In the genomic region with DNA sequence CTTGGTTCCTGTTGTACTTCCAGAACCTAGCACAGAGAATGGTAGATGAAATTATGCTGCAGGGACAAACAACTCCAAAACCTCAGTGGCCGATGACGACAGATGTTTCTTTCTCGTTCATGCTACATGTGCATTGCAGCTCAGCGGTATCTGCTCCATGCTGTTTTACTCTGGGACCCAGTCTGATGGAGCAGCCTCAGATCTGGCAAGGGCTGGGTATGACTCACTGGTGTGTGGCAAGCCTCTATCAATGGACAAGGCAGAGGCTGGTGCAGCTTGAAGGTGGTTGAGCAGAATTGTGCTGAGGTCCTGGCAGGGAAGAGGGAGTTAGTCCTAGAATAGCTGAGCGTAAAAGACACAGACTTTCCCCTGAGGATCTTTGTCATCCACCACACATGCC, we compare ENCODE assay signal across 11 cellular contexts. TPM values are rescaled to one million over a fixed set of nuclear protein-coding genes. Genes with fewer than 3 reads are reported as not detected.
DNase-seq lines count a peak whose midpoint lies in the region; ATAC-seq lines count a peak whose summit lies in the region.
"Had no signal": no experiment of that assay in that cellular context is flagged by ENCODE, and none has a peak within 500 bp of the region (broad histone marks: within the 10 kb centered on the region; RNA-seq: fewer than 3 reads in every experiment).

No MANE protein-coding gene starts in this region.

- no peaks in the 10 kb centered on the region for H3K36me3 ChIP-seq in GM23248 (ENCODE audit: low read depth)

- in situ Hi-C loops in GM23248 (cut with MboI), result no loop called here

- no peaks in the 10 kb centered on the region for H3K9me3 Mint-ChIP-seq in activated T-helper 17 cell treated with anti-CD3 and anti-CD28 coated beads, Interleukin-2, amount 50 U/mL, for 72 hours
- H3K9me3 Mint-ChIP-seq: IgD-negative memory B cell had no signal

- peaks cover 9% of the 10 kb centered on the region for H3K27me3 Mint-ChIP-seq in activated T-helper 17 cell treated with anti-CD3 and anti-CD28 coated beads, Interleukin-2, amount 50 U/mL, for 72 hours
- H3K27me3 Mint-ChIP-seq: IgD-negative memory B cell had no signal

- H3K9me3 ChIP-seq in GM23248 (ENCODE audit: low read depth), result no peaks in the 10 kb centered on the region

- H3K4me2 ChIP-seq in GM23248 (ENCODE audit: unreplicated experiment), result no peak overlapping the region

- WGBS in GM23248 (ENCODE audit: low coverage in 1 of 2, low lambda C conversion rate in 2 of 2, missing lambda C conversion rate in 2 of 2), 2 experiments, result 57% methylated on average over 5 of the region's 5 CpGs

- H3K4me1 Mint-ChIP-seq in activated T-helper 17 cell treated with anti-CD3 and anti-CD28 coated beads, Interleukin-2, amount 50 U/mL, for 72 hours, result peaks cover 6% of the 10 kb centered on the region

- H3F3A ChIP-seq in GM23248 (ENCODE audit: insufficient read depth), result no peaks in the 10 kb centered on the region

- DNase-seq in GM23248 (peak; percentile 79), NCI-H226 (peak; percentile 83), dermis blood vessel endothelial cell (peak; percentile 37), myocyte (ENCODE audit: low read depth) (peak; percentile 77), NCI-H146 (lab: John Stamatoyannopoulos, UW) (no peak)
- DNase-seq: NCI-H524 treated with DMSO at 0.1 percent for 48 hours had no signal

- no peak for ATAC-seq in activated T-helper 17 cell treated with anti-CD3 and anti-CD28 coated beads, Interleukin-2, amount 50 U/mL, for 72 hours (replicated peaks)
- ATAC-seq in HG03565 (IDR thresholded peaks at IDR 0.05; ENCODE audit: unreplicated experiment) (no peak), GM21526 (IDR thresholded peaks at IDR 0.05; ENCODE audit: low FRiP score, unreplicated experiment) (no peak)

- H3K36me3 Mint-ChIP-seq in activated T-helper 17 cell treated with anti-CD3 and anti-CD28 coated beads, Interleukin-2, amount 50 U/mL, for 72 hours (ENCODE audit: low read depth), result no peaks in the 10 kb centered on the region
- H3K36me3 Mint-ChIP-seq: IgD-negative memory B cell had no signal

- H3K4me1 ChIP-seq in GM23248 (ENCODE audit: insufficient read depth), result no peaks in the 10 kb centered on the region
- H3K4me1 ChIP-seq: parathyroid adenoma had no signal

- no peak overlapping the region for H3K4me3 Mint-ChIP-seq in activated T-helper 17 cell treated with anti-CD3 and anti-CD28 coated beads, Interleukin-2, amount 50 U/mL, for 72 hours
- H3K4me3 Mint-ChIP-seq: IgD-negative memory B cell had no signal

- H3K27me3 ChIP-seq in GM23248 (replicated peaks; ENCODE audit: insufficient read depth), result no peaks in the 10 kb centered on the region; the same call in none of the 2 replicates

- H4K20me1 ChIP-seq in GM23248 (ENCODE audit: insufficient read depth), result no peaks in the 10 kb centered on the region

- H2AFZ ChIP-seq in GM23248, result no peak overlapping the region
- H2AFZ ChIP-seq: parathyroid adenoma had no signal

- H3K27ac ChIP-seq in GM23248, result no peak overlapping the region
- H3K27ac ChIP-seq: parathyroid adenoma had no signal

- H3K27ac Mint-ChIP-seq in activated T-helper 17 cell treated with anti-CD3 and anti-CD28 coated beads, Interleukin-2, amount 50 U/mL, for 72 hours, result no peak overlapping the region
- H3K27ac Mint-ChIP-seq: IgD-negative memory B cell had no signal

- no peaks in the 10 kb centered on the region for H3K79me2 ChIP-seq in GM23248 (ENCODE audit: insufficient read depth)
- H3K79me2 ChIP-seq: parathyroid adenoma had no signal

- H3K4me3 ChIP-seq in GM23248, result no peak overlapping the region

- no peak overlapping the region for H3K9ac ChIP-seq in GM23248
- H3K9ac ChIP-seq: parathyroid adenoma had no signal

- H3K9me2 ChIP-seq in GM23248 (ENCODE audit: insufficient read depth), result no peaks in the 10 kb centered on the region

RNA-seq across cellular contexts. Expression of gene BLCAP, which starts 10.3 kb away (rescaled TPM):
- total RNA-seq in GM23248 (2014; rRNA removed; shearing (Covaris generic)), result 80.0 and 83.7 TPM in 2 replicates
- 97.5 and 100 TPM in 2 replicates for polyA plus RNA-seq in GM23248 (2016; fragmentation: Nextera tagmentation; extraction: Ambion mirVana)
- total RNA-seq in dermis blood vessel endothelial cell, result 53.9 and 64.8 TPM in 2 replicates
- total RNA-seq in myocyte, result 668 and 741 TPM in 2 replicates
- polyA plus RNA-seq in myocyte (2012), result 165 TPM
- 10 to 100 TPM; 21.6 to 30.0 TPM for total RNA-seq in activated T-helper 17 cell treated with anti-CD3 and anti-CD28 coated beads, Interleukin-2, amount 50 U/mL, for 72 hours

RNA-seq across cellular contexts. Expression of gene NNAT, which starts 17.0 kb away (rescaled TPM):
- not detected in 2 replicates for total RNA-seq in GM23248 (2014; rRNA removed; shearing (Covaris generic))
- polyA plus RNA-seq in GM23248 (2016; fragmentation: Nextera tagmentation; extraction: Ambion mirVana), result 0.32 and 0.90 TPM in 2 replicates
- total RNA-seq in dermis blood vessel endothelial cell (0.23 and 0.34 TPM in 2 replicates), myocyte (0.19 TPM in 1 of 2 replicates, not detected in the other)
- 5.1 TPM for polyA plus RNA-seq in myocyte (2012)
- total RNA-seq in activated T-helper 17 cell treated with anti-CD3 and anti-CD28 coated beads, Interleukin-2, amount 50 U/mL, for 72 hours, result under 1 TPM in 1 of 2 donors, not detected in 1; 0.66 TPM
- polyA plus RNA-seq: IgD-negative memory B cell had no signal
